ENCODE assay signal across 10 cellular contexts in the genomic region with DNA sequence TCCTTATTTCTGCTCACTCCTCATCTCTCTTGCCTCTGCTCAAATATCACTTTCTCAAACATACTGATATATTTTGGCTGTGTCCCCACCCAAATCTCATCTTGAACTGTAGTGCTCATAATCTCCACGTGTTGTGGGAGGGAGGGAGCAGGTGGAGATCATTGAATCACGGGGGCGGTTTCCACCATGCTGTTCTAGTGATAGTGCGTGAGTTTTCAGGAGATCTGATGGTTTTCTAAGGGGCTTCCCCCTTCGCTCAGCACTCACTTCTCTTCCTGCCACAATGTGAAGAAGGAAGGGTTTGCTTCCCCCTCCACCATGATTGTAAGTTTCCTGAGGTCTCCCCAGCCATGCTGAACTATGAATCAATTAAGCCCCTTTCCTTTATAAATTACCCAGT.
DNase-seq lines count a peak whose midpoint lies in the region; ATAC-seq lines count a peak whose summit lies in the region.
"Had no signal": no experiment of that assay in that cellular context is flagged by ENCODE, and none has a peak within 500 bp of the region (broad histone marks: within the 10 kb centered on the region; RNA-seq: fewer than 3 reads in every experiment).

No MANE protein-coding gene starts in this region.

- peaks cover 22% of the 10 kb centered on the region for H3K36me3 Mint-ChIP-seq in memory B cell
- peaks cover 62% of the 10 kb centered on the region for H3K36me3 Mint-ChIP-seq in stimulated activated memory B cell treated with anti-CD40 and anti-IgM and Interleukin-4, amounts not matched to agents 10 μg/mL and 1 μg/mL and 100 μg/mL, for 72 hours

- intact Hi-C loops in head of caudate nucleus (cut with DNase I), result no loop called here

- peaks cover 17% of the 10 kb centered on the region for H3K4me1 Mint-ChIP-seq in memory B cell
- H3K4me1 Mint-ChIP-seq in stimulated activated memory B cell treated with anti-CD40 and anti-IgM and Interleukin-4, amounts not matched to agents 10 μg/mL and 1 μg/mL and 100 μg/mL, for 72 hours, result peaks cover 37% of the 10 kb centered on the region
- H3K4me1 Mint-ChIP-seq: neural crest cell had no signal

- peak overlapping the region; percentile 79 for H3K27ac Mint-ChIP-seq in memory B cell
- peak overlapping the region; percentile 53 for H3K27ac Mint-ChIP-seq in stimulated activated memory B cell treated with anti-CD40 and anti-IgM and Interleukin-4, amounts not matched to agents 10 μg/mL and 1 μg/mL and 100 μg/mL, for 72 hours

- H3K9me3 Mint-ChIP-seq in memory B cell, result peaks cover 4% of the 10 kb centered on the region
- peaks cover 2% of the 10 kb centered on the region for H3K9me3 Mint-ChIP-seq in stimulated activated memory B cell treated with anti-CD40 and anti-IgM and Interleukin-4, amounts not matched to agents 10 μg/mL and 1 μg/mL and 100 μg/mL, for 72 hours
- H3K9me3 Mint-ChIP-seq: neural crest cell had no signal

- H3K4me3 Mint-ChIP-seq in memory B cell, result no peak overlapping the region
- H3K4me3 Mint-ChIP-seq in stimulated activated memory B cell treated with anti-CD40 and anti-IgM and Interleukin-4, amounts not matched to agents 10 μg/mL and 1 μg/mL and 100 μg/mL, for 72 hours, result no peak overlapping the region
- H3K4me3 Mint-ChIP-seq: neural crest cell had no signal

- no peaks in the 10 kb centered on the region for H3K27me3 Mint-ChIP-seq in memory B cell
- H3K27me3 Mint-ChIP-seq in stimulated activated memory B cell treated with anti-CD40 and anti-IgM and Interleukin-4, amounts not matched to agents 10 μg/mL and 1 μg/mL and 100 μg/mL, for 72 hours, result no peaks in the 10 kb centered on the region

- ATAC-seq in memory B cell (ENCODE audit: low read depth) (peak; percentile 60), GM18858 (IDR thresholded peaks at IDR 0.05; ENCODE audit: unreplicated experiment) (no peak)
- ATAC-seq in stimulated activated memory B cell treated with anti-CD40 and anti-IgM and Interleukin-4, amounts not matched to agents 10 μg/mL and 1 μg/mL and 100 μg/mL, for 72 hours, result no peak
- ATAC-seq: left lung had no signal

- peak; percentile 28 for DNase-seq in activated T-cell treated with anti-CD3 and anti-CD28 coated beads for 24 hours (ENCODE audit: low read depth)
- no peak for DNase-seq in activated T-cell treated with anti-CD3 and anti-CD28 coated beads, Interleukin-2, amount 50 U/mL, for 1 hour
- DNase-seq in activated CD8-positive, alpha-beta memory T cell treated with anti-CD3 and anti-CD28 coated beads, Interleukin-2, amount 50 U/mL, for 48 hours, result peak; percentile 60
- DNase-seq in memory B cell (ENCODE audit: low spot score in 2 of 2), result no peak
- no peak for DNase-seq in head of caudate nucleus
- no peak for DNase-seq in effector CD4-positive, alpha-beta T cell
- DNase-seq: left lung had no signal

Comparison
In these comparisons a context has a peak if more than half of its experiments do, and no peak if none do; other contexts are left out.
1. DNase-seq: peak in activated T-cell treated with anti-CD3 and anti-CD28 coated beads for 24 hours (single experiment) and activated CD8-positive, alpha-beta memory T cell treated with anti-CD3 and anti-CD28 coated beads, Interleukin-2, amount 50 U/mL, for 48 hours (single experiment); none in activated T-cell treated with anti-CD3 and anti-CD28 coated beads, Interleukin-2, amount 50 U/mL, for 1 hour (single experiment), memory B cell (0 of 2), head of caudate nucleus (0 of 42) and effector CD4-positive, alpha-beta T cell (single experiment).